14 cellular contexts compared by ENCODE assay signal in genomic region chr11:40027737-40028136, GRCh38.
A peak's percentile ranks its signal among the peaks of the same experiment; 100 is the strongest.
DNase-seq lines count a peak whose midpoint lies in the region; ATAC-seq and TF ChIP-seq lines count a peak whose summit lies in the region.
"Had no signal": no experiment of that assay in that cellular context is flagged by ENCODE, and none has a peak within 500 bp of the region (broad histone marks: within the 10 kb centered on the region; RNA-seq: fewer than 3 reads in every experiment).

No MANE protein-coding gene starts in this region.

- H3K4me1 Mint-ChIP-seq in type B pancreatic cell (ENCODE audit: unreplicated experiment): peaks cover 15% of the 10 kb centered on the region
- H3K4me1 Mint-ChIP-seq: CD14-positive monocyte had no signal

- ATAC-seq in GM19025 (IDR thresholded peaks at IDR 0.05; ENCODE audit: low read depth, unreplicated experiment) (peak; percentile 40), HG03565 (IDR thresholded peaks at IDR 0.05; ENCODE audit: unreplicated experiment) (peak; percentile 45), GM18498 (IDR thresholded peaks at IDR 0.05; ENCODE audit: unreplicated experiment) (no peak), Right ventricle myocardium superior (ENCODE audit: poor library complexity) (no peak)
- ATAC-seq: A549; CD8-positive, alpha-beta T cell; HCT116 had no signal

- no peaks in the 10 kb centered on the region for H3K27me3 Mint-ChIP-seq in type B pancreatic cell

- no peak overlapping the region for H3K27ac Mint-ChIP-seq in type B pancreatic cell
- H3K27ac Mint-ChIP-seq: CD14-positive monocyte; CD8-positive, alpha-beta T cell had no signal

- peak; percentile 38 for DNase-seq in inferior parietal cortex (ENCODE audit: extremely low spot score)
- DNase-seq in activated CD8-positive, alpha-beta memory T cell treated with anti-CD3 and anti-CD28 coated beads for 24 hours: no peak
- no peak for DNase-seq in type B pancreatic cell (ENCODE audit: extremely low spot score, unreplicated experiment)
- DNase-seq in Right ventricle myocardium superior: no peak
- DNase-seq: CD8-positive, alpha-beta T cell; COR-L47; DND-41; GDM1 had no signal

- TF ChIP-seq CTCF in type B pancreatic cell (conservative IDR thresholded peaks at IDR 0.05): no peak

- no peaks in the 10 kb centered on the region for H3K36me3 Mint-ChIP-seq in type B pancreatic cell
- H3K36me3 Mint-ChIP-seq: CD14-positive monocyte; CD8-positive, alpha-beta T cell had no signal

- intact Hi-C loops in Right ventricle myocardium superior (cut with DNase I): no loop called here

- H3K9me3 Mint-ChIP-seq in type B pancreatic cell: peaks cover 3% of the 10 kb centered on the region

- no peak overlapping the region for H3K4me3 Mint-ChIP-seq in type B pancreatic cell
- H3K4me3 Mint-ChIP-seq: CD14-positive monocyte; CD8-positive, alpha-beta T cell had no signal

Comparison
In these comparisons a context has a peak if more than half of its experiments do, and no peak if none do; other contexts are left out.
1. ATAC-seq: peak in GM19025 (single experiment) and HG03565 (single experiment); none in GM18498 (single experiment) and Right ventricle myocardium superior (single experiment).